In the genomic region with DNA sequence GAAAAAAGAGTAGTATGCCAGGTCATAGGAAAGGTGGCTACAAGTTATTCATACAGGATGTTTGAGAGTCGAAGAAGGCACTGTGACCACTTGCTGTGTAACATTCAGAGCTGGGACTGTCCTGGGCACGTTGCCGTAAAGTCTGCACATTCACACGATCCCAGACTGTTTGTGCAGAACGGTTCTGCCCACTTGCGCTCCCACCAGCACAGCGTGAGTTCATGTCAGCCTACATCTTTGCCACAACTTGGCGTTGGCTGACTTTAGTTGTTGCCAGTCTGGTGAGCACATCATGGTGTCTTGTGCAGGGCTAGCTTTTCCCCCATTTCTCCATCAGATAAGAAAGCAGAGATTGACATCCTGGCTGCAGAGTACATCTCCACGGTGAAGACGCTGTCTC, we compare ENCODE assay signal across 33 cellular contexts.
"Had no signal": no experiment of that assay in that cellular context is flagged by ENCODE, and none has a peak within 500 bp of the region (broad histone marks: within the 10 kb centered on the region; RNA-seq: fewer than 3 reads in every experiment).

No MANE protein-coding gene starts in this region.

- H3K4me3 Mint-ChIP-seq: activated B cell treated with CpG ODN at 0.5 μM for 24 hours; activated CD4-positive, alpha-beta memory T cell treated with anti-CD3 and anti-CD28 coated beads for 36 hours; activated CD4-positive, alpha-beta T cell treated with anti-CD3 and anti-CD28 coated beads, Interleukin-2, amount 10 ng/mL, durations not matched to agents 24 days and 14 days; activated naive CD4-positive, alpha-beta T cell treated with anti-CD3 and anti-CD28 coated beads, Interleukin-2, amount 10 ng/mL, durations not matched to agents 7 days and 5 days; activated naive CD4-positive, alpha-beta T cell treated with anti-CD3 and anti-CD28 coated beads, Interleukin-2, amount 50 U/mL, for 24 hours; activated naive CD8-positive, alpha-beta T cell; activated naive CD8-positive, alpha-beta T cell treated with anti-CD3 and anti-CD28 coated beads, Interleukin-2, amount 10 ng/mL, durations not matched to agents 7 days and 5 days; activated naive CD8-positive, alpha-beta T cell treated with anti-CD3 and anti-CD28 coated beads, Interleukin-2, amount 50 U/mL, for 24 hours; activated T-cell treated with anti-CD3 and anti-CD28 coated beads, Interleukin-2, amount 50 U/mL, for 4 hours; activated T-cell treated with anti-CD3 and anti-CD28 coated beads, Interleukin-2, amount 50 U/mL, for 72 hours; activated T-helper 1 cell treated with anti-CD3 and anti-CD28 coated beads, Interleukin-12 subunit alpha, Interleukin-12 subunit beta, Interleukin-2, Interleukin-4 antibody, amounts not matched to agents 30 ng/mL and 10 ng/mL and 1 ng/mL, durations not matched to agents 14 hours and 24 hours and 36 hours; activated T-helper 17 cell treated with anti-CD3 and anti-CD28 coated beads, Interleukin-2, amount 50 U/mL, for 72 hours; T-helper 1 cell treated with Interleukin-12 subunit alpha and Interleukin-12 subunit beta and Interleukin-4 antibody, amounts not matched to agents 30 μg/mL and 1 μg/mL, for 36 hours; T-helper 2 cell treated with Interferon-gamma antibody and Interleukin-4, amounts not matched to agents 5 μg/mL and 100 μg/mL, for 36 hours had no signal

- FAIRE-seq: TTC549 had no signal

- DNase-seq: activated B cell treated with CpG ODN at 0.5 μM for 24 hours; activated CD4-positive, alpha-beta memory T cell treated with anti-CD3 and anti-CD28 coated beads for 36 hours; activated CD4-positive, alpha-beta T cell treated with anti-CD3 and anti-CD28 coated beads for 4 hours; activated CD4-positive, alpha-beta T cell treated with anti-CD3 and anti-CD28 coated beads, Interleukin-2, amount 10 ng/mL, durations not matched to agents 24 days and 14 days; activated CD4-positive, alpha-beta T cell treated with anti-CD3 and anti-CD28 coated beads, Interleukin-2, amount 50 U/mL, for 1 hour; activated CD4-positive, alpha-beta T cell treated with anti-CD3 and anti-CD28 coated beads, Interleukin-2, amount 50 U/mL, for 4 hours; activated CD4-positive, CD25-positive, alpha-beta regulatory T cell treated with anti-CD3 and anti-CD28 coated beads, Interleukin-2, amount 50 U/mL, for 72 hours; activated CD8-positive, alpha-beta memory T cell treated with anti-CD3 and anti-CD28 coated beads, Interleukin-2, amount 50 U/mL, for 4 hours; activated effector memory CD4-positive, alpha-beta T cell treated with anti-CD3 and anti-CD28 coated beads, Interleukin-2, amount 50 U/mL, for 16 hours; activated naive CD4-positive, alpha-beta T cell treated with anti-CD3 and anti-CD28 coated beads, Interleukin-2, amount 10 ng/mL, durations not matched to agents 7 days and 5 days; activated naive CD4-positive, alpha-beta T cell treated with Interleukin-2 at 50 U/mL for 16 hours; activated naive CD8-positive, alpha-beta T cell treated with anti-CD3 and anti-CD28 coated beads, Interleukin-2, amount 10 ng/mL, durations not matched to agents 7 days and 5 days; activated naive CD8-positive, alpha-beta T cell treated with anti-CD3 and anti-CD28 coated beads, Interleukin-2, amount 50 U/mL, for 24 hours; activated T-cell treated with anti-CD3 and anti-CD28 coated beads for 4 hours; activated T-cell treated with anti-CD3 and anti-CD28 coated beads, Interleukin-2, amount 50 U/mL, for 1 hour; activated T-cell treated with anti-CD3 and anti-CD28 coated beads, Interleukin-2, amount 50 U/mL, for 4 hours; activated T-cell treated with anti-CD3 and anti-CD28 coated beads, Interleukin-2, amount 50 U/mL, for 72 hours; amygdala; central memory CD4-positive, alpha-beta T cell; SW 1271; T-helper 1 cell; T-helper 2 cell; T-helper 9 cell had no signal

- H3K4me1 Mint-ChIP-seq: activated CD4-positive, alpha-beta T cell treated with anti-CD3 and anti-CD28 coated beads, Interleukin-2, amount 10 ng/mL, durations not matched to agents 24 days and 14 days; activated naive CD8-positive, alpha-beta T cell treated with anti-CD3 and anti-CD28 coated beads, Interleukin-2, amount 10 ng/mL, durations not matched to agents 7 days and 5 days; brain had no signal

- H3K4me1 ChIP-seq: ascending aorta had no signal

- H3K27me3 ChIP-seq: ascending aorta had no signal

- H3K4me3 ChIP-seq: ascending aorta had no signal

- H3K9me3 Mint-ChIP-seq: activated B cell treated with CpG ODN at 0.5 μM for 24 hours; activated CD4-positive, alpha-beta T cell treated with anti-CD3 and anti-CD28 coated beads, Interleukin-2, amount 10 ng/mL, durations not matched to agents 24 days and 14 days; activated naive CD4-positive, alpha-beta T cell treated with anti-CD3 and anti-CD28 coated beads, Interleukin-2, amount 50 U/mL, for 24 hours; activated T-cell treated with anti-CD3 and anti-CD28 coated beads, Interleukin-2, amount 50 U/mL, for 4 hours; activated T-helper 17 cell treated with anti-CD3 and anti-CD28 coated beads, Interleukin-2, amount 50 U/mL, for 72 hours had no signal

- H3K27me3 Mint-ChIP-seq: activated B cell treated with CpG ODN at 0.5 μM for 24 hours; activated CD4-positive, alpha-beta memory T cell treated with anti-CD3 and anti-CD28 coated beads for 36 hours; activated CD4-positive, alpha-beta T cell treated with anti-CD3 and anti-CD28 coated beads, Interleukin-2, amount 10 ng/mL, durations not matched to agents 24 days and 14 days; activated naive CD4-positive, alpha-beta T cell treated with anti-CD3 and anti-CD28 coated beads, Interleukin-2, amount 10 ng/mL, durations not matched to agents 7 days and 5 days; activated naive CD4-positive, alpha-beta T cell treated with anti-CD3 and anti-CD28 coated beads, Interleukin-2, amount 50 U/mL, for 24 hours; activated naive CD8-positive, alpha-beta T cell; activated naive CD8-positive, alpha-beta T cell treated with anti-CD3 and anti-CD28 coated beads, Interleukin-2, amount 10 ng/mL, durations not matched to agents 7 days and 5 days; activated naive CD8-positive, alpha-beta T cell treated with anti-CD3 and anti-CD28 coated beads, Interleukin-2, amount 50 U/mL, for 24 hours; activated T-helper 17 cell treated with anti-CD3 and anti-CD28 coated beads, Interleukin-2, amount 50 U/mL, for 72 hours had no signal

- H3K27ac ChIP-seq: ascending aorta, VCaP had no signal

- ATAC-seq: activated naive CD8-positive, alpha-beta T cell treated with anti-CD3 and anti-CD28 coated beads, Interleukin-2, amount 50 U/mL, for 24 hours; activated T-cell treated with anti-CD3 and anti-CD28 coated beads, Interleukin-2, amount 50 U/mL, for 4 hours; activated T-cell treated with anti-CD3 and anti-CD28 coated beads, Interleukin-2, amount 50 U/mL, for 72 hours; activated T-helper 17 cell treated with anti-CD3 and anti-CD28 coated beads, Interleukin-2, amount 50 U/mL, for 72 hours had no signal

- H3K27ac Mint-ChIP-seq: activated B cell treated with CpG ODN at 0.5 μM for 24 hours; activated CD4-positive, alpha-beta memory T cell treated with anti-CD3 and anti-CD28 coated beads for 36 hours; activated CD4-positive, alpha-beta T cell treated with anti-CD3 and anti-CD28 coated beads, Interleukin-2, amount 10 ng/mL, durations not matched to agents 24 days and 14 days; activated naive CD4-positive, alpha-beta T cell treated with anti-CD3 and anti-CD28 coated beads, Interleukin-2, amount 10 ng/mL, durations not matched to agents 7 days and 5 days; activated naive CD4-positive, alpha-beta T cell treated with anti-CD3 and anti-CD28 coated beads, Interleukin-2, amount 50 U/mL, for 24 hours; activated naive CD8-positive, alpha-beta T cell; activated naive CD8-positive, alpha-beta T cell treated with anti-CD3 and anti-CD28 coated beads, Interleukin-2, amount 10 ng/mL, durations not matched to agents 7 days and 5 days; activated naive CD8-positive, alpha-beta T cell treated with anti-CD3 and anti-CD28 coated beads, Interleukin-2, amount 50 U/mL, for 24 hours; activated T-cell treated with anti-CD3 and anti-CD28 coated beads, Interleukin-2, amount 50 U/mL, for 72 hours; activated T-helper 1 cell treated with anti-CD3 and anti-CD28 coated beads, Interleukin-12 subunit alpha, Interleukin-12 subunit beta, Interleukin-2, Interleukin-4 antibody, amounts not matched to agents 30 ng/mL and 10 ng/mL and 1 ng/mL, durations not matched to agents 14 hours and 24 hours and 36 hours; activated T-helper 17 cell treated with anti-CD3 and anti-CD28 coated beads, Interleukin-2, amount 50 U/mL, for 72 hours; brain; T-helper 1 cell treated with Interleukin-12 subunit alpha and Interleukin-12 subunit beta and Interleukin-4 antibody, amounts not matched to agents 30 μg/mL and 1 μg/mL, for 36 hours; T-helper 2 cell treated with Interferon-gamma antibody and Interleukin-4, amounts not matched to agents 5 μg/mL and 100 μg/mL, for 36 hours had no signal
